ENCODE assay signal across 9 cellular contexts in genomic region chr9:93587651-93588347, GRCh38. TPM values are rescaled to one million over a fixed set of nuclear protein-coding genes. Genes with fewer than 3 reads are reported as not detected.
A peak's percentile ranks its signal among the peaks of the same experiment; 100 is the strongest.
DNase-seq lines count a peak whose midpoint lies in the region; ATAC-seq and TF ChIP-seq lines count a peak whose summit lies in the region.
"Had no signal": no experiment of that assay in that cellular context is flagged by ENCODE, and none has a peak within 500 bp of the region (broad histone marks: within the 10 kb centered on the region; RNA-seq: fewer than 3 reads in every experiment).

No MANE protein-coding gene starts in this region.

- peak in 5 of 12 donors; percentile 7 to 36 (median 29) for TF ChIP-seq CTCF in heart left ventricle (IDR thresholded peaks at IDR 0.05)

- DNase-seq in ELR (ENCODE audit: low read depth) = peak; percentile 21
- no peak for DNase-seq in heart left ventricle
- DNase-seq in posterior vena cava (ENCODE audit: low spot score) = peak; percentile 74
- DNase-seq in MG63 = no peak
- DNase-seq in MV-4-11 (lab: John Stamatoyannopoulos, UW) = no peak
- DNase-seq: NCI-H1930 had no signal

- no peaks in the 10 kb centered on the region for H3K36me3 Mint-ChIP-seq in activated T-helper 17 cell treated with anti-CD3 and anti-CD28 coated beads, Interleukin-2, amount 50 U/mL, for 72 hours (ENCODE audit: low read depth)

- H3K4me1 ChIP-seq in heart left ventricle = peaks cover 0 to 78% (median 47%) of the 10 kb centered on the region in 12 donors

- H3K4me1 Mint-ChIP-seq in activated T-helper 17 cell treated with anti-CD3 and anti-CD28 coated beads, Interleukin-2, amount 50 U/mL, for 72 hours = peaks cover 23% of the 10 kb centered on the region

- no peak overlapping the region for H3K27ac ChIP-seq in heart left ventricle

- H3K27ac Mint-ChIP-seq in activated T-helper 17 cell treated with anti-CD3 and anti-CD28 coated beads, Interleukin-2, amount 50 U/mL, for 72 hours = peak overlapping the region; percentile 85

- no peak overlapping the region for H3K4me3 Mint-ChIP-seq in activated T-helper 17 cell treated with anti-CD3 and anti-CD28 coated beads, Interleukin-2, amount 50 U/mL, for 72 hours

- H3K9me3 ChIP-seq in heart left ventricle = peaks cover 0 to 11% (median 0%) of the 10 kb centered on the region in 12 donors
- H3K9me3 ChIP-seq in MG63 = peaks cover 4% of the 10 kb centered on the region; the same call in 1 of the 2 replicates

- H3K4me3 ChIP-seq in heart left ventricle (no peak overlapping the region), MG63 (no peak overlapping the region)

- 88 to 92% (median 91%) methylated on average over 10 to 11 of the region's 11 CpGs for WGBS in heart left ventricle, 4 donors

- no peaks in the 10 kb centered on the region for H3K36me3 ChIP-seq in heart left ventricle
- H3K36me3 ChIP-seq in MG63 = no peaks in the 10 kb centered on the region

- H3K27me3 ChIP-seq in heart left ventricle = no peaks in the 10 kb centered on the region
- H3K27me3 ChIP-seq in MG63 = no peaks in the 10 kb centered on the region

- H3K27me3 Mint-ChIP-seq in activated T-helper 17 cell treated with anti-CD3 and anti-CD28 coated beads, Interleukin-2, amount 50 U/mL, for 72 hours = no peaks in the 10 kb centered on the region

- intact Hi-C loops in heart left ventricle (cut with DNase I) (no loop called here), posterior vena cava (cut with DNase I) (no loop called here)

- H3K9me3 Mint-ChIP-seq in activated T-helper 17 cell treated with anti-CD3 and anti-CD28 coated beads, Interleukin-2, amount 50 U/mL, for 72 hours = peaks cover 4% of the 10 kb centered on the region

- TF ChIP-seq POLR2A in heart left ventricle (IDR thresholded peaks at IDR 0.05) = no peak

- ATAC-seq in activated T-helper 17 cell treated with anti-CD3 and anti-CD28 coated beads, Interleukin-2, amount 50 U/mL, for 72 hours (replicated peaks) = no peak
- peak in 3 of 4 donors; percentile 8 to 33 (median 9) for ATAC-seq in heart left ventricle
- no peak for ATAC-seq in HG03439 (IDR thresholded peaks at IDR 0.05; ENCODE audit: unreplicated experiment)
- no peak for ATAC-seq in HG02884 (IDR thresholded peaks at IDR 0.05; ENCODE audit: unreplicated experiment)

RNA-seq across cellular contexts. Expression of gene PHF2, which starts 11.4 kb away (rescaled TPM):
- 10 to 100 TPM; 11.9 to 15.1 TPM for total RNA-seq in activated T-helper 17 cell treated with anti-CD3 and anti-CD28 coated beads, Interleukin-2, amount 50 U/mL, for 72 hours
- total RNA-seq in heart left ventricle (10 to 100 TPM; 19.5 to 37.2 (median 22.4) TPM), posterior vena cava (10 to 100 TPM; 26.1 to 27.9 TPM)
- polyA plus RNA-seq in heart left ventricle = 10 to 100 TPM; 18.8 to 20.4 TPM
- total RNA-seq in MG63 (2014; rRNA removed; shearing (Covaris generic); ENCODE audit: low replicate concordance) = 6.6 and 7.0 TPM in 2 replicates

Comparison
In these comparisons a context has a peak if more than half of its experiments do, and no peak if none do; other contexts are left out.
1. DNase-seq: peak in ELR (single experiment) and posterior vena cava (single experiment); none in heart left ventricle (0 of 5), MG63 (single experiment) and MV-4-11 (single experiment).
2. ATAC-seq: peak in heart left ventricle (3 of 4); none in activated T-helper 17 cell treated with anti-CD3 and anti-CD28 coated beads, Interleukin-2, amount 50 U/mL, for 72 hours (single experiment), HG03439 (single experiment) and HG02884 (single experiment).